ENCODE assay signal across 8 cellular contexts in genomic region chr16:569445-570254, GRCh38. TPM values are rescaled to one million over a fixed set of nuclear protein-coding genes. Genes with fewer than 3 reads are reported as not detected.
DNase-seq lines count a peak whose midpoint lies in the region; ATAC-seq and TF ChIP-seq lines count a peak whose summit lies in the region.

Gene PIGQ (plus strand): TSS chr16:569968. CDS start chr16:574075, 4,107 bp downstream.

- TF ChIP-seq CTCF in fibroblast of the aortic adventitia (IDR thresholded peaks at IDR 0.05; ENCODE audit: insufficient read depth, low read length) (no peak), nephron progenitor cell (IDR thresholded peaks at IDR 0.05) (no peak), stomach (IDR thresholded peaks at IDR 0.05) (no peak)

- no peak for TF ChIP-seq POLR2A in stomach (IDR thresholded peaks at IDR 0.05)

- no peaks in the 10 kb centered on the region for H3K9me3 ChIP-seq in stomach

- peaks cover 4% of the 10 kb centered on the region for H3K27me3 Mint-ChIP-seq in nephron progenitor cell (ENCODE audit: low read depth, poor library complexity)

- H3K4me3 Mint-ChIP-seq in nephron progenitor cell: peak within 1 kb of the TSS; percentile 89

- intact Hi-C loops in stomach (cut with DNase I; ENCODE audit: low total_unique reads): loop anchor here (10.0 kb wide), 1 partner anchor 85 kb away; no protein-coding TSS in a partner anchor

- H3K4me3 ChIP-seq in fibroblast of the aortic adventitia (ENCODE audit: low read depth, low read length) (peak within 1 kb of the TSS; percentile 82), stomach (peak within 1 kb of the TSS; percentile 91 to 99 (median 94))

- no peak for TF ChIP-seq EP300 in stomach (IDR thresholded peaks at IDR 0.05)

- peak; percentile 61 for ATAC-seq in HG02678 (IDR thresholded peaks at IDR 0.05; ENCODE audit: unreplicated experiment)

- no peaks in the 10 kb centered on the region for H3K36me3 Mint-ChIP-seq in nephron progenitor cell (ENCODE audit: low read depth)

- no peaks in the 10 kb centered on the region for H3K9me3 Mint-ChIP-seq in nephron progenitor cell

- H3K27ac Mint-ChIP-seq in nephron progenitor cell: peak within 1 kb of the TSS; percentile 98

- DNase-seq in GDM1 (lab: John Stamatoyannopoulos, UW) (peak; percentile 37), RKO (ENCODE audit: low spot score) (peak; percentile 61), activated gamma-delta T cell treated with Interleukin-2 at 50 U/mL for 16 hours (peak; percentile 52), fibroblast of the aortic adventitia (ENCODE audit: low read depth) (peak; percentile 57), nephron progenitor cell (peak; percentile 77), stomach (peak; percentile 64), GF-D8 (lab: John Stamatoyannopoulos, UW) (no peak)

- peaks cover 44 to 79% (median 57%) of the 10 kb centered on the region in 4 donors for H3K4me1 ChIP-seq in stomach

- 2 to 4% (median 3%) methylated on average over 14 to 87 of the region's 87 CpGs for WGBS in stomach, 5 donors

- peaks cover 49% of the 10 kb centered on the region for H3K4me1 Mint-ChIP-seq in nephron progenitor cell

- peaks cover 0 to 1% (median 0%) of the 10 kb centered on the region in 3 donors for H3K27me3 ChIP-seq in stomach

- H3K36me3 ChIP-seq in stomach: peaks cover 4 to 20% (median 14%) of the 10 kb centered on the region in 4 donors

- peak within 1 kb of the TSS; percentile 66 to 84 (median 82) for H3K27ac ChIP-seq in stomach

RNA-seq across cellular contexts. Expression of gene PIGQ, which starts in this region (rescaled TPM):
- total RNA-seq in fibroblast of the aortic adventitia (ENCODE audit: low replicate concordance) (20.7 and 29.1 TPM in 2 replicates), stomach (100 to 1,000 TPM in 2 of 5 donors, 10 to 100 TPM in 3; 14.3 to 217 (median 52.6) TPM)
- 10 to 100 TPM; 30.1 to 46.5 (median 38.0) TPM for polyA plus RNA-seq in stomach
